Comparison of ENCODE assay signal across 9 cellular contexts in genomic region chr17:15674640-15675039, GRCh38. TPM values are rescaled to one million over a fixed set of nuclear protein-coding genes. Genes with fewer than 3 reads are reported as not detected.
"Had no signal": no experiment of that assay in that cellular context is flagged by ENCODE, and none has a peak within 500 bp of the region (broad histone marks: within the 10 kb centered on the region; RNA-seq: fewer than 3 reads in every experiment).

No MANE protein-coding gene starts in this region.

RNA-seq across cellular contexts. Expression of gene FBXW10B, which starts 55.1 kb away (rescaled TPM):
- total RNA-seq: OCI-LY7 had no signal

RNA-seq across cellular contexts. Expression of gene TBC1D26, which starts 57.4 kb away (rescaled TPM):
- total RNA-seq: OCI-LY7, PC-3, Right ventricle myocardium inferior, Right ventricle myocardium superior, RPMI7951, SJSA1, SK-MEL-5, T-cell had no signal
- polyA plus RNA-seq: SK-N-SH had no signal
